Comparison of ENCODE assay signal across 8 cellular contexts in the genomic region with DNA sequence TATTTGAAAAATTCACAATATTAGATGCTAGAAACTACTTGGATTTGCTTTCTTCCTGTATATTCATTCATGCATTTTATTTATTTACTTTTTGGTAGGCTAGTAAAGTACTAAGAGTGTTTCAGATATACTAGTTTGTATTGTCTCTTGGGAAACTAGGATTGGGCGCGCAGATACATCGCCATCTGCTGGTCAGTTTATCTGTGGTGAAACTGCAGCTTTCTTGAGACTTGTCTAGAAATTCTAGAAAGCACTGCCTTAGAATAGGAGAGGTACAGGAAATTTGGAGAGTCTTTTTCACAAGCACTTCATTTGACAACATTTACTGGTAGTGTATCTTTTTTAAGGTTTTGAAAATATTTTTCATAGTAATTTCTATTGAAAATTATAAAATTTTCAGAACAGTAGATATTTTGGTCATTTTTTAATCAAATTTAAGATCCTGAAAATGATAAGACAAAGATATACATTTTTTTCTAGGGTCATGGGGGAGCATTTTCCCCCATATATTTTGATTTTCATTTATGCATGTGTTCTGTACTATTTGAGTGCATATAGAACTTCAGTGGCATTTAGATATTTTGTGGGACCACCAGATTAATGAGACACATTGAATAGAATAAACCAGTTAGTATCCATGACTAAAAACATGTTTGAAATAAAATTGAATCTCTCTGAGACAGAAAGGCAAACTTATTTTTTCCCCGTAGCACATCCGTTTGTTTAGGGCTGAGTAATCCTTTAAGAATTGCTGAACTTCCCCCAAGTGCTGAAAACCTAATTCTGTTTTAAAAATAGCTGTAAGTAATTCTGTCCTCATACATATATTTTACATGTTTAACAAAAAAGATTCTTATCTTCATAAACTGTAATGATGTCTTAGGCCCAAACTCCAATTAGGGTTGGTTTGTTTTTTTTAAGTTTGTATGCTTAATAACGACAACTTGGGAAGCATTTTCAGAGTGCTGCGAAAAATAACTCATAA. TPM values are rescaled to one million over a fixed set of nuclear protein-coding genes. Genes with fewer than 3 reads are reported as not detected.
DNase-seq lines count a peak whose midpoint lies in the region; ATAC-seq and TF ChIP-seq lines count a peak whose summit lies in the region.

No MANE protein-coding gene starts in this region.

- ATAC-seq in stimulated activated memory B cell treated with anti-CD40 and anti-IgM and Interleukin-4, amounts not matched to agents 10 μg/mL and 1 μg/mL and 100 μg/mL, for 72 hours: peak; percentile 62
- ATAC-seq in GM21447 (IDR thresholded peaks at IDR 0.05; ENCODE audit: unreplicated experiment): no peak

- DNase-seq in GM10266 (ENCODE audit: extremely low spot score) (peak; percentile 46), HL-60 (ENCODE audit: low read depth in 1 of 2, low spot score in 1 of 2) (peak; percentile 18 to 57), NCI-H748 treated with DMSO at 0.1 percent for 48 hours (lab: John Stamatoyannopoulos, UW) (peak; percentile 83), epidermal melanocyte (ENCODE audit: insufficient read length, low spot score) (peak; percentile 46), myocyte (ENCODE audit: low read depth) (peak; percentile 85)
- peak; percentile 66 for DNase-seq in activated CD4-positive, alpha-beta memory T cell treated with anti-CD3 and anti-CD28 coated beads for 36 hours

- POLR2A ChIA-PET in activated CD4-positive, alpha-beta memory T cell treated with anti-CD3 and anti-CD28 coated beads for 36 hours (lab: Charles Lee): no interaction called here

- intact Hi-C loops in activated CD4-positive, alpha-beta memory T cell treated with anti-CD3 and anti-CD28 coated beads for 36 hours (cut with micrococcal nuclease): loop anchor here (1.0 to 5.0 kb wide), 5 partner anchors 162 to 400 kb away; a partner anchor contains a TSS

- H3K27me3 Mint-ChIP-seq in activated CD4-positive, alpha-beta memory T cell treated with anti-CD3 and anti-CD28 coated beads for 36 hours: no peaks in the 10 kb centered on the region
- H3K27me3 Mint-ChIP-seq in stimulated activated memory B cell treated with anti-CD40 and anti-IgM and Interleukin-4, amounts not matched to agents 10 μg/mL and 1 μg/mL and 100 μg/mL, for 72 hours: no peaks in the 10 kb centered on the region

- no peak overlapping the region for H3K4me3 ChIP-seq in HL-60 (replicated peaks; ENCODE audit: insufficient read depth, low read length)

- CTCF ChIA-PET in activated CD4-positive, alpha-beta memory T cell treated with anti-CD3 and anti-CD28 coated beads for 36 hours (lab: Charles Lee): interaction anchor here (0.6 to 3.0 kb wide), 18 partner anchors 9 to 1856 kb away, joined by 3 to 31 read pairs (median 4); a partner anchor contains a TSS

- H3K27ac Mint-ChIP-seq in activated CD4-positive, alpha-beta memory T cell treated with anti-CD3 and anti-CD28 coated beads for 36 hours: no peak overlapping the region
- H3K27ac Mint-ChIP-seq in stimulated activated memory B cell treated with anti-CD40 and anti-IgM and Interleukin-4, amounts not matched to agents 10 μg/mL and 1 μg/mL and 100 μg/mL, for 72 hours: no peak overlapping the region

- H3K27me3 ChIP-seq in HL-60 (ENCODE audit: insufficient read depth, poor library complexity, severe bottlenecking): no peaks in the 10 kb centered on the region

- H3K4me3 Mint-ChIP-seq in activated CD4-positive, alpha-beta memory T cell treated with anti-CD3 and anti-CD28 coated beads for 36 hours: no peak overlapping the region
- no peak overlapping the region for H3K4me3 Mint-ChIP-seq in stimulated activated memory B cell treated with anti-CD40 and anti-IgM and Interleukin-4, amounts not matched to agents 10 μg/mL and 1 μg/mL and 100 μg/mL, for 72 hours

- TF ChIP-seq CTCF in GM10266 (IDR thresholded peaks at IDR 0.05; ENCODE audit: control insufficient read depth, insufficient read depth, low read depth, missing control alignments) (peak; percentile 84), HL-60 (IDR thresholded peaks at IDR 0.05; ENCODE audit: insufficient read depth, low read length) (peak; percentile 59)

- H3K9me3 Mint-ChIP-seq in activated CD4-positive, alpha-beta memory T cell treated with anti-CD3 and anti-CD28 coated beads for 36 hours: no peaks in the 10 kb centered on the region
- H3K9me3 Mint-ChIP-seq in stimulated activated memory B cell treated with anti-CD40 and anti-IgM and Interleukin-4, amounts not matched to agents 10 μg/mL and 1 μg/mL and 100 μg/mL, for 72 hours: no peaks in the 10 kb centered on the region

- no peak overlapping the region for H3K27ac ChIP-seq in HL-60 (replicated peaks)

- no peaks in the 10 kb centered on the region for H3K36me3 Mint-ChIP-seq in activated CD4-positive, alpha-beta memory T cell treated with anti-CD3 and anti-CD28 coated beads for 36 hours
- H3K36me3 Mint-ChIP-seq in stimulated activated memory B cell treated with anti-CD40 and anti-IgM and Interleukin-4, amounts not matched to agents 10 μg/mL and 1 μg/mL and 100 μg/mL, for 72 hours: no peaks in the 10 kb centered on the region

- H3K4me1 Mint-ChIP-seq in activated CD4-positive, alpha-beta memory T cell treated with anti-CD3 and anti-CD28 coated beads for 36 hours (ENCODE audit: low read depth): no peaks in the 10 kb centered on the region
- peaks cover 2% of the 10 kb centered on the region for H3K4me1 Mint-ChIP-seq in stimulated activated memory B cell treated with anti-CD40 and anti-IgM and Interleukin-4, amounts not matched to agents 10 μg/mL and 1 μg/mL and 100 μg/mL, for 72 hours

RNA-seq across cellular contexts. Expression of a gene that starts 44.5 kb away (rescaled TPM):
- 1 to 10 TPM; 5.4 to 5.6 TPM for total RNA-seq in activated CD4-positive, alpha-beta memory T cell treated with anti-CD3 and anti-CD28 coated beads for 36 hours
- total RNA-seq in myocyte: 60.1 and 71.5 TPM in 2 replicates
- polyA plus RNA-seq in myocyte (2012): 30.3 TPM

RNA-seq across cellular contexts. Expression of a gene that starts 44.7 kb away (rescaled TPM):
- total RNA-seq in activated CD4-positive, alpha-beta memory T cell treated with anti-CD3 and anti-CD28 coated beads for 36 hours: 10 to 100 TPM; 18.2 to 18.3 TPM
- total RNA-seq in myocyte: 15.6 and 24.5 TPM in 2 replicates
- 6.3 TPM for polyA plus RNA-seq in myocyte (2012)
